In genomic region chr6:30781362-30781696, GRCh38 we compare ENCODE assay signal across 9 cellular contexts. TPM values are rescaled to one million over a fixed set of nuclear protein-coding genes. Genes with fewer than 3 reads are reported as not detected.
DNase-seq lines count a peak whose midpoint lies in the region; ATAC-seq and TF ChIP-seq lines count a peak whose summit lies in the region.
"Had no signal": no experiment of that assay in that cellular context is flagged by ENCODE, and none has a peak within 500 bp of the region (broad histone marks: within the 10 kb centered on the region; RNA-seq: fewer than 3 reads in every experiment).

No MANE protein-coding gene starts in this region.

- intact Hi-C loops in activated CD4-positive, alpha-beta T cell treated with anti-CD3 and anti-CD28 coated beads, Interleukin-2, amount 10 ng/mL, durations not matched to agents 24 days and 14 days (cut with micrococcal nuclease) = no loop called here
- intact Hi-C loops in MCF 10A (cut with micrococcal nuclease) (loop anchor here (1.0 kb wide), 2 partner anchors 29 to 37 kb away; no protein-coding TSS in a partner anchor), transverse colon (cut with DNase I; ENCODE audit: low total_unique reads) (no loop called here)

- TF ChIP-seq EP300 in transverse colon (IDR thresholded peaks at IDR 0.05; ENCODE audit: low read depth) = no peak

- BruUV-seq in MCF 10A (replicated peaks; lab: Mats Ljungman, UMichigan) = TSS peak; percentile 92

- no peak overlapping the region for H2BK5ac ChIP-seq in H9 (ENCODE audit: insufficient read length, low read length)

- no peaks in the 10 kb centered on the region for H4K20me1 ChIP-seq in H9 (ENCODE audit: control insufficient read depth, insufficient read depth, insufficient read length)

- H4K8ac ChIP-seq in H9 (replicated peaks; ENCODE audit: insufficient read length, low read depth, low read length) = no peak overlapping the region

- peaks cover 7% of the 10 kb centered on the region for H3K9me3 Mint-ChIP-seq in activated CD4-positive, alpha-beta T cell treated with anti-CD3 and anti-CD28 coated beads, Interleukin-2, amount 10 ng/mL, durations not matched to agents 24 days and 14 days
- H3K9me3 Mint-ChIP-seq in MCF 10A (ENCODE audit: unreplicated experiment) = no peaks in the 10 kb centered on the region
- H3K9me3 Mint-ChIP-seq in H9 = peaks cover 11 to 13% of the 10 kb centered on the region in 2 experiments

- H3K23ac ChIP-seq in H9 (ENCODE audit: insufficient read length, low read depth, low read length) = no peak overlapping the region

- 74 to 81% methylated on average over 4 of the region's 4 CpGs for WGBS in lung, 2 donors
- whole genome bisulfite sequencing in transverse colon (ENCODE audit: low coverage in 1 of 2), 2 donors = 0 to 82% methylated on average over 1 to 4 of the region's 4 CpGs
- no CpG with 5 or more reads among the region's 4 CpGs for WGBS in H9 (ENCODE audit: extremely low coverage, insufficient read length, low lambda C conversion rate)

- H3K14ac ChIP-seq in H9 (ENCODE audit: insufficient read depth, low read length) = no peak overlapping the region

- H3K18ac ChIP-seq in H9 (ENCODE audit: insufficient read length, low read depth, low read length) = no peak overlapping the region

- H3K27me3 ChIP-seq in lung (ENCODE audit: control insufficient read depth, insufficient read depth) (no peaks in the 10 kb centered on the region), transverse colon (no peaks in the 10 kb centered on the region), H9 (ENCODE audit: insufficient read depth, low read length) (no peaks in the 10 kb centered on the region)
- H3K27me3 ChIP-seq: cardiac muscle cell had no signal

- ATAC-seq in lung (ENCODE audit: insufficient read depth, low FRiP score) = no peak

- TF ChIP-seq POLR2A in transverse colon (IDR thresholded peaks at IDR 0.05) = no peak

- POLR2A ChIA-PET in MCF 10A (lab: Yijun Ruan, JAX) = interaction anchor here (0.8 to 5.8 kb wide), 23 partner anchors 12 to 329 kb away, joined by 3 to 90 read pairs (median 6); partner anchors contain the start of genes FLOT1, IER3 and MDC1

- H2BK15ac ChIP-seq in H9 (ENCODE audit: low read depth, low read length) = no peak overlapping the region

- no peak overlapping the region for H2AFZ ChIP-seq in H9 (ENCODE audit: low read length)

- peak overlapping the region; percentile 94 for H3K27ac Mint-ChIP-seq in activated CD4-positive, alpha-beta T cell treated with anti-CD3 and anti-CD28 coated beads, Interleukin-2, amount 10 ng/mL, durations not matched to agents 24 days and 14 days
- H3K27ac Mint-ChIP-seq in MCF 10A (ENCODE audit: low read depth, unreplicated experiment) = peak overlapping the region; percentile 91
- no peak overlapping the region for H3K27ac Mint-ChIP-seq in H9

- H3K4me3 Mint-ChIP-seq in activated CD4-positive, alpha-beta T cell treated with anti-CD3 and anti-CD28 coated beads, Interleukin-2, amount 10 ng/mL, durations not matched to agents 24 days and 14 days = peak overlapping the region; percentile 57
- H3K4me3 Mint-ChIP-seq in MCF 10A (ENCODE audit: unreplicated experiment) = peak overlapping the region; percentile 42
- no peak overlapping the region for H3K4me3 Mint-ChIP-seq in H9

- H3K4me3 ChIP-seq in lung = no peak overlapping the region
- H3K4me3 ChIP-seq in transverse colon = no peak overlapping the region
- H3K4me3 ChIP-seq: cardiac muscle cell had no signal

- H2BK20ac ChIP-seq in H9 (ENCODE audit: low read depth, low read length, poor library complexity, severe bottlenecking) = no peak overlapping the region

- no peak overlapping the region for H2AK5ac ChIP-seq in H9 (ENCODE audit: insufficient read length, low read length)

- H3K56ac ChIP-seq in H9 (ENCODE audit: insufficient read length, low read depth, low read length) = no peak overlapping the region

- H2BK120ac ChIP-seq in H9 (ENCODE audit: low read depth, low read length, poor library complexity, severe bottlenecking) = no peak overlapping the region

- H3K4me1 ChIP-seq in lung (ENCODE audit: control insufficient read depth in 2 of 2, insufficient read depth in 2 of 2, low read length in 2 of 2) (peaks cover 16 to 22% of the 10 kb centered on the region in 2 donors), transverse colon (peaks cover 25 to 72% (median 53%) of the 10 kb centered on the region in 4 donors), H9 (ENCODE audit: insufficient read depth, low read length) (no peaks in the 10 kb centered on the region; the same call in 1 of the 2 replicates)

- H4K91ac ChIP-seq in H9 (ENCODE audit: insufficient read length, low read depth, low read length) = no peak overlapping the region

- H3K27ac ChIP-seq in lung (ENCODE audit: low read depth in 1 of 2, low read length in 1 of 2) = peak overlapping the region; percentile 89 to 96
- H3K27ac ChIP-seq in transverse colon = peak overlapping the region; percentile 86 to 93 (median 90)
- no peak overlapping the region for H3K27ac ChIP-seq in H9 (ENCODE audit: insufficient read length, low read depth, low read length)

- in situ Hi-C loops in transverse colon (cut with MboI; ENCODE audit: low pct_ligation_motif_present in 1 of 4, low pct_unique_long_range_greater_than_20kb in 1 of 4, low sequenced_read_pairs in 3 of 4) = no loop called here

- H3K9me3 ChIP-seq in lung (ENCODE audit: control insufficient read depth in 2 of 2, insufficient read depth in 1 of 2, low read length in 1 of 2) = no peaks in the 10 kb centered on the region
- no peaks in the 10 kb centered on the region for H3K9me3 ChIP-seq in transverse colon
- no peaks in the 10 kb centered on the region for H3K9me3 ChIP-seq in H9 (ENCODE audit: control insufficient read depth, low read depth, low read length)

- H3T11ph ChIP-seq in H9 (ENCODE audit: low read length) = no peak overlapping the region

- H3K79me2 ChIP-seq in H9 (ENCODE audit: insufficient read depth, low read length) = no peaks in the 10 kb centered on the region

- no peak overlapping the region for H3K4ac ChIP-seq in H9 (ENCODE audit: low read depth, low read length)

- H3K79me1 ChIP-seq in H9 (ENCODE audit: insufficient read depth, low read depth, low read length, poor library complexity, severe bottlenecking) = no peaks in the 10 kb centered on the region

- no peak overlapping the region for H4K5ac ChIP-seq in H9 (ENCODE audit: insufficient read length, low read depth, low read length)

- CTCF ChIA-PET in MCF 10A (lab: Yijun Ruan, JAX) = interaction anchor here (0.6 to 4.0 kb wide), 10 partner anchors 29 to 307 kb away, joined by 3 to 37 read pairs (median 4); no protein-coding TSS in a partner anchor

- no peak for DNase-seq in activated CD4-positive, alpha-beta T cell treated with anti-CD3 and anti-CD28 coated beads, Interleukin-2, amount 10 ng/mL, durations not matched to agents 24 days and 14 days
- no peak for DNase-seq in activated CD4-positive, alpha-beta T cell treated with anti-CD3 and anti-CD28 coated beads, Interleukin-2, amount 50 U/mL, for 48 hours
- DNase-seq in MCF 10A (ENCODE audit: unreplicated experiment) = no peak
- no peak for DNase-seq in lung (ENCODE audit: low spot score)
- no peak for DNase-seq in transverse colon
- no peak for DNase-seq in stimulated activated CD4-positive, alpha-beta T cell treated with anti-CD3 and anti-CD28 coated beads, Interleukin-4, amount 100 ng/mL, for 1 hour
- DNase-seq in H9 = no peak
- no peak for DNase-seq in NCI-H2081 treated with DMSO at 0.1 percent for 48 hours (lab: John Stamatoyannopoulos, UW)

- peaks cover 69% of the 10 kb centered on the region for H3K4me1 Mint-ChIP-seq in activated CD4-positive, alpha-beta T cell treated with anti-CD3 and anti-CD28 coated beads, Interleukin-2, amount 10 ng/mL, durations not matched to agents 24 days and 14 days
- H3K4me1 Mint-ChIP-seq in MCF 10A (ENCODE audit: insufficient read depth, unreplicated experiment) (peaks cover 57% of the 10 kb centered on the region), H9 (peaks cover 15 to 17% of the 10 kb centered on the region in 2 experiments)

- H3K36me3 Mint-ChIP-seq in activated CD4-positive, alpha-beta T cell treated with anti-CD3 and anti-CD28 coated beads, Interleukin-2, amount 10 ng/mL, durations not matched to agents 24 days and 14 days (ENCODE audit: low read depth) = no peaks in the 10 kb centered on the region
- H3K36me3 Mint-ChIP-seq in MCF 10A (ENCODE audit: insufficient read depth, unreplicated experiment) (no peaks in the 10 kb centered on the region), H9 (ENCODE audit: insufficient read depth in 1 of 3, low read depth in 3 of 3) (peaks cover 7 to 18% (median 10%) of the 10 kb centered on the region in 3 experiments)

- H2BK12ac ChIP-seq in H9 (ENCODE audit: insufficient read length, low read depth, low read length) = no peak overlapping the region

- H3K23me2 ChIP-seq in H9 (ENCODE audit: insufficient read length, low read depth, low read length, poor library complexity, severe bottlenecking) = no peaks in the 10 kb centered on the region

- no peak overlapping the region for H3K9ac ChIP-seq in H9 (ENCODE audit: extremely low read depth, insufficient read length, low read length)

- H3K36me3 ChIP-seq in lung (ENCODE audit: control insufficient read depth in 2 of 2, insufficient read depth in 2 of 2, low read length in 2 of 2) (no peaks in the 10 kb centered on the region), transverse colon (no peaks in the 10 kb centered on the region)
- H3K36me3 ChIP-seq: cardiac muscle cell had no signal

- no peaks in the 10 kb centered on the region for H3K27me3 Mint-ChIP-seq in activated CD4-positive, alpha-beta T cell treated with anti-CD3 and anti-CD28 coated beads, Interleukin-2, amount 10 ng/mL, durations not matched to agents 24 days and 14 days
- H3K27me3 Mint-ChIP-seq in MCF 10A (ENCODE audit: insufficient read depth, unreplicated experiment) = no peaks in the 10 kb centered on the region
- H3K27me3 Mint-ChIP-seq in H9 (ENCODE audit: low read depth) = peaks cover 11% of the 10 kb centered on the region

- no peak overlapping the region for H3K4me2 ChIP-seq in H9 (ENCODE audit: insufficient read depth, insufficient read length, low read length)

- TF ChIP-seq CTCF in MCF 10A (IDR thresholded peaks at IDR 0.05; ENCODE audit: unreplicated experiment) (no peak), lung (IDR thresholded peaks at IDR 0.05; ENCODE audit: control extremely low read depth, extremely low read depth) (no peak), transverse colon (IDR thresholded peaks at IDR 0.05) (no peak), H9 (conservative IDR thresholded peaks at IDR 0.05) (no peak)

RNA-seq across cellular contexts. Expression of gene IER3, which starts 37.0 kb away (rescaled TPM):
- 512 and 516 TPM in 2 replicates for total RNA-seq in activated CD4-positive, alpha-beta T cell treated with anti-CD3 and anti-CD28 coated beads, Interleukin-2, amount 10 ng/mL, durations not matched to agents 24 days and 14 days
- 154 and 192 TPM in 2 replicates for total RNA-seq in MCF 10A (2022)
- total RNA-seq in lung = 10 to 100 TPM; 16.7 to 37.4 TPM
- polyA plus RNA-seq in lung = 100 to 1,000 TPM in 1 of 2 donors, 10 to 100 TPM in 1; 97.9 to 302 TPM
- 100 to 1,000 TPM in 1 of 4 donors, 10 to 100 TPM in 3; 21.1 to 100 (median 84.6) TPM for total RNA-seq in transverse colon
- total RNA-seq in H9 (2021) = 42.9 and 43.5 TPM in 2 replicates

RNA-seq across cellular contexts. Expression of gene FLOT1, which starts 38.8 kb away (rescaled TPM):
- total RNA-seq in activated CD4-positive, alpha-beta T cell treated with anti-CD3 and anti-CD28 coated beads, Interleukin-2, amount 10 ng/mL, durations not matched to agents 24 days and 14 days = 239 and 260 TPM in 2 replicates
- total RNA-seq in MCF 10A (2022) = 61.8 and 73.7 TPM in 2 replicates
- total RNA-seq in lung = 100 to 1,000 TPM in 1 of 2 donors, 10 to 100 TPM in 1; 88.0 to 171 TPM
- polyA plus RNA-seq in lung = 100 to 1,000 TPM; 205 to 474 TPM
- total RNA-seq in transverse colon = 100 to 1,000 TPM; 123 to 146 (median 139) TPM
- 107 and 111 TPM in 2 replicates for total RNA-seq in H9 (2021)

Comparison
In these comparisons a context has a peak if more than half of its experiments do, and no peak if none do; other contexts are left out.
1. H3K27ac Mint-ChIP-seq: peak in activated CD4-positive, alpha-beta T cell treated with anti-CD3 and anti-CD28 coated beads, Interleukin-2, amount 10 ng/mL, durations not matched to agents 24 days and 14 days (single experiment) and MCF 10A (single experiment); none in H9 (0 of 3).
2. H3K4me3 Mint-ChIP-seq: peak in activated CD4-positive, alpha-beta T cell treated with anti-CD3 and anti-CD28 coated beads, Interleukin-2, amount 10 ng/mL, durations not matched to agents 24 days and 14 days (single experiment) and MCF 10A (single experiment); none in H9 (0 of 2).